ENCODE assay signal across 12 cellular contexts in the genomic region with DNA sequence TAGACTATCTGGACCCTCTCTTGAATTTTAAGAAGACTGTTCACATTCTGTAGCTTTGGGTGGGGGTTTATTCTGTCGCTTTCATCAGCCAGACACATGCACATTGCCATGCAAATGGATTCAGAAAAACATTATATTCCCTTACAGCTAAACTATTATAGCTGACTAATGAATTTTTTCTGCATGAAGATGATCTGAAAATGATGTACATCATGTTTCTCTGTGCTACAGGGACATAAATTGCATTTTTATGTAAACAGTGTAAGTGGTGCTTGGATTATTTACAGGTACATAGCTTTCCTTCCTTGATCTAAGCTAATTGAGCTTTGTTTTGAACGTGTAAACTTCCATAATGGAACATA. TPM values are rescaled to one million over a fixed set of nuclear protein-coding genes. Genes with fewer than 3 reads are reported as not detected.
DNase-seq lines count a peak whose midpoint lies in the region; ATAC-seq and TF ChIP-seq lines count a peak whose summit lies in the region.
"Had no signal": no experiment of that assay in that cellular context is flagged by ENCODE, and none has a peak within 500 bp of the region (broad histone marks: within the 10 kb centered on the region; RNA-seq: fewer than 3 reads in every experiment).

No MANE protein-coding gene starts in this region.

- TF ChIP-seq CTCF in AG10803 (conservative IDR thresholded peaks at IDR 0.05; ENCODE audit: low read length) = no peak
- TF ChIP-seq CTCF in epithelial cell of esophagus (IDR thresholded peaks at IDR 0.05; ENCODE audit: insufficient read depth, low read depth, low read length, missing control alignments) = no peak
- TF ChIP-seq CTCF in osteoblast (IDR thresholded peaks at IDR 0.05; ENCODE audit: extremely low read depth, low read depth, low read length) = no peak
- TF ChIP-seq CTCF in GM13977 (IDR thresholded peaks at IDR 0.05; ENCODE audit: extremely low read depth, insufficient read depth, missing control alignments) = no peak

- peak overlapping the region; percentile 93 for H3K4me2 ChIP-seq in osteoblast (ENCODE audit: insufficient read depth, low read length)

- peaks cover 27% of the 10 kb centered on the region for H3K4me1 ChIP-seq in osteoblast (ENCODE audit: insufficient read depth, low read length)

- H3K79me2 ChIP-seq in osteoblast (ENCODE audit: insufficient read depth, low read length) = peaks cover 63% of the 10 kb centered on the region

- peaks cover 3% of the 10 kb centered on the region for H4K20me1 ChIP-seq in osteoblast (ENCODE audit: insufficient read depth, low read length)

- H3K27me3 ChIP-seq in osteoblast (ENCODE audit: insufficient read depth, low read length) = no peaks in the 10 kb centered on the region

- no peak for ATAC-seq in HG02678 (IDR thresholded peaks at IDR 0.05; ENCODE audit: unreplicated experiment)
- no peak for ATAC-seq in GM19035 (IDR thresholded peaks at IDR 0.05; ENCODE audit: unreplicated experiment)

- peak overlapping the region; percentile 93 for H3K27ac ChIP-seq in osteoblast (ENCODE audit: low read depth, low read length)

- H2AFZ ChIP-seq in osteoblast (ENCODE audit: low read length) = no peak overlapping the region

- DNase-seq in AG10803 (ENCODE audit: low read depth) = no peak
- DNase-seq in NCI-H526 treated with DMSO at 0.1 percent for 48 hours (lab: John Stamatoyannopoulos, UW) = peak; percentile 83
- peak; percentile 21 for DNase-seq in epithelial cell of esophagus (ENCODE audit: low read depth)
- no peak for DNase-seq in osteoblast (ENCODE audit: insufficient read length, low spot score, missing footprints)
- no peak for DNase-seq in GM13977 (ENCODE audit: low spot score)
- no peak for DNase-seq in NCI-H345 treated with DMSO at 0.1 percent for 48 hours (lab: John Stamatoyannopoulos, UW; ENCODE audit: unreplicated experiment)
- DNase-seq: activated CD8-positive, alpha-beta memory T cell treated with anti-CD3 and anti-CD28 coated beads, Interleukin-2, amount 50 U/mL, for 4 hours; KBM-7; NCI-H524 treated with DMSO at 0.1 percent for 48 hours had no signal

- H3K4me3 ChIP-seq in AG10803 (ENCODE audit: low read length) = peak overlapping the region; percentile 77
- H3K4me3 ChIP-seq in epithelial cell of esophagus (ENCODE audit: low read length) = peak overlapping the region; percentile 99
- H3K4me3 ChIP-seq in osteoblast (ENCODE audit: insufficient read depth, low read length) = peak overlapping the region; percentile 85
- H3K4me3 ChIP-seq: mucosa of descending colon had no signal

- in situ Hi-C loops in GM13977 (cut with MboI; ENCODE audit: low pct_unique_long_range_greater_than_20kb, low sequenced_read_pairs, unreplicated experiment) = loop anchor here (10.0 kb wide), 1 partner anchor 131 kb away; no protein-coding TSS in a partner anchor

- H3K9me3 ChIP-seq in osteoblast (ENCODE audit: low read depth, low read length) = no peaks in the 10 kb centered on the region
- H3K9me3 ChIP-seq: mucosa of descending colon had no signal

- no peaks in the 10 kb centered on the region for H3K36me3 ChIP-seq in osteoblast (ENCODE audit: insufficient read depth, low read length)

RNA-seq across cellular contexts. Expression of gene MET, which starts 1.5 kb away (rescaled TPM):
- total RNA-seq in osteoblast = 55.0 and 61.9 TPM in 2 replicates

Comparison
In these comparisons a context has a peak if more than half of its experiments do, and no peak if none do; other contexts are left out.
1. DNase-seq: peak in NCI-H526 treated with DMSO at 0.1 percent for 48 hours (single experiment) and epithelial cell of esophagus (single experiment); none in AG10803 (single experiment), osteoblast (single experiment), GM13977 (single experiment) and NCI-H345 treated with DMSO at 0.1 percent for 48 hours (single experiment).
2. Peak in every context shown above with its lines, with median percentiles within 50 percentile points of each other: H3K4me3 ChIP-seq.